In genomic region chr6:108565893-108566292, GRCh38 we compare ENCODE assay signal across 8 cellular contexts. TPM values are rescaled to one million over a fixed set of nuclear protein-coding genes. Genes with fewer than 3 reads are reported as not detected.
DNase-seq lines count a peak whose midpoint lies in the region; ATAC-seq and TF ChIP-seq lines count a peak whose summit lies in the region.

No MANE protein-coding gene starts in this region.

- peak; percentile 40 for TF ChIP-seq CTCF in fibroblast of pulmonary artery (IDR thresholded peaks at IDR 0.05; ENCODE audit: low read length, missing control alignments)

- DNase-seq in AG08396 (ENCODE audit: low spot score) (peak; percentile 47), SK-MEL-5 (ENCODE audit: low read depth, low spot score) (peak; percentile 41), fibroblast of pulmonary artery (ENCODE audit: low read depth) (peak; percentile 91), putamen (ENCODE audit: low spot score) (peak; percentile 46), NCI-H2029 treated with DMSO at 0.1 percent for 48 hours (lab: John Stamatoyannopoulos, UW) (no peak)

- in situ Hi-C loops in SK-MEL-5 (cut with HindIII; ENCODE audit: low pct_unique_long_range_greater_than_20kb, low sequenced_read_pairs), result no loop called here

- peak overlapping the region; percentile 96 for H3K4me3 ChIP-seq in fibroblast of pulmonary artery (replicated peaks; ENCODE audit: low read depth, low read length)

- peak; percentile 44 for ATAC-seq in GM21529 (IDR thresholded peaks at IDR 0.05; ENCODE audit: unreplicated experiment)
- no peak for ATAC-seq in GM21360 (IDR thresholded peaks at IDR 0.05; ENCODE audit: unreplicated experiment)
- no peak for ATAC-seq in HG03095 (IDR thresholded peaks at IDR 0.05; ENCODE audit: unreplicated experiment)

RNA-seq across cellular contexts. Expression of gene FOXO3, which starts 5.2 kb away (rescaled TPM):
- 12.7 and 13.3 TPM in 2 replicates for total RNA-seq in SK-MEL-5 (2014; rRNA removed; shearing (Covaris generic))
- 11.6 and 14.9 TPM in 2 replicates for polyA plus RNA-seq in SK-MEL-5 (2015; cell fraction: cytosol; rRNA removed)
- 4.5 and 5.4 TPM in 2 replicates for polyA plus RNA-seq in SK-MEL-5 (2015; cell fraction: nucleus; rRNA removed)
